Comparison of ENCODE assay signal across 16 cellular contexts in genomic region chr2:146931109-146931508, GRCh38.
DNase-seq lines count a peak whose midpoint lies in the region; ATAC-seq lines count a peak whose summit lies in the region.
"Had no signal": no experiment of that assay in that cellular context is flagged by ENCODE, and none has a peak within 500 bp of the region (broad histone marks: within the 10 kb centered on the region; RNA-seq: fewer than 3 reads in every experiment).

No MANE protein-coding gene starts in this region.

- peaks cover 5 to 24% (median 11%) of the 10 kb centered on the region in 11 experiments; a peak in 11 of 22 replicates for H3K9me3 ChIP-seq in BLaER1 treated with 17β-estradiol and CSF1 and Interleukin-3, amounts not matched to agents 10 nM and 100 nM (replicated peaks in 1 of 11)
- peaks cover 3% of the 10 kb centered on the region for H3K9me3 ChIP-seq in effector memory CD4-positive, alpha-beta T cell (ENCODE audit: control insufficient read depth, low read length)

- DNase-seq in SK-MEL-5 (ENCODE audit: low read depth, low spot score) (peak; percentile 21), NCI-H226 (no peak), HuH-7 (ENCODE audit: low spot score) (no peak)
- DNase-seq in effector memory CD4-positive, alpha-beta T cell: no peak
- DNase-seq: activated CD8-positive, alpha-beta T cell treated with anti-CD3 and anti-CD28 coated beads, Interleukin-2, amount 10 ng/mL, durations not matched to agents 7 days and 5 days; amygdala; COR-L47; NCI-H1436 treated with DMSO at 0.1 percent for 48 hours; stimulated activated CD4-positive, alpha-beta T cell treated with anti-CD3 and anti-CD28 coated beads, Interleukin-1b, Interleukin-23, amount 100 ng/mL, for 48 hours had no signal

- no peak overlapping the region for H3K4me3 ChIP-seq in BLaER1 treated with 17β-estradiol and CSF1 and Interleukin-3, amounts not matched to agents 10 nM and 100 nM
- H3K4me3 ChIP-seq in effector memory CD4-positive, alpha-beta T cell (ENCODE audit: insufficient read depth, low read depth, low read length, poor library complexity, severe bottlenecking): no peak overlapping the region
- H3K4me3 ChIP-seq: gastroesophageal sphincter, right atrium auricular region, SK-N-MC had no signal

- no peak overlapping the region for H3K9ac ChIP-seq in BLaER1 treated with 17β-estradiol and CSF1 and Interleukin-3, amounts not matched to agents 10 nM and 100 nM

- H3K36me3 ChIP-seq in BLaER1 treated with 17β-estradiol and CSF1 and Interleukin-3, amounts not matched to agents 10 nM and 100 nM: no peaks in the 10 kb centered on the region
- no peaks in the 10 kb centered on the region for H3K36me3 ChIP-seq in effector memory CD4-positive, alpha-beta T cell (ENCODE audit: control insufficient read depth, insufficient read depth, low read length)
- H3K36me3 ChIP-seq: gastroesophageal sphincter, right atrium auricular region had no signal

- no peak overlapping the region for H3K27ac ChIP-seq in BLaER1 treated with 17β-estradiol and CSF1 and Interleukin-3, amounts not matched to agents 10 nM and 100 nM
- no peak overlapping the region for H3K27ac ChIP-seq in effector memory CD4-positive, alpha-beta T cell (ENCODE audit: insufficient read depth, low read length, poor library complexity, severe bottlenecking)
- H3K27ac ChIP-seq: gastroesophageal sphincter, right atrium auricular region, SK-N-MC had no signal

- ATAC-seq in GM21360 (IDR thresholded peaks at IDR 0.05; ENCODE audit: unreplicated experiment): peak; percentile 90
- peak; percentile 83 for ATAC-seq in HG03103 (IDR thresholded peaks at IDR 0.05; ENCODE audit: low read depth, unreplicated experiment)
- no peak for ATAC-seq in HG03045 (IDR thresholded peaks at IDR 0.05; ENCODE audit: unreplicated experiment)
- ATAC-seq: activated CD8-positive, alpha-beta T cell treated with anti-CD3 and anti-CD28 coated beads, Interleukin-2, amount 10 ng/mL, durations not matched to agents 7 days and 5 days; gastroesophageal sphincter had no signal

- H3K4me2 ChIP-seq in BLaER1 treated with 17β-estradiol and CSF1 and Interleukin-3, amounts not matched to agents 10 nM and 100 nM: peak overlapping the region in 9 of 11 experiments; percentile 2 to 51 (median 36); a peak in 13 of 22 replicates

- H3K27me3 ChIP-seq in BLaER1 treated with 17β-estradiol and CSF1 and Interleukin-3, amounts not matched to agents 10 nM and 100 nM: no peaks in the 10 kb centered on the region
- no peaks in the 10 kb centered on the region for H3K27me3 ChIP-seq in effector memory CD4-positive, alpha-beta T cell (replicated peaks; ENCODE audit: control insufficient read depth, insufficient read depth, low read length, poor library complexity, severe bottlenecking)
- H3K27me3 ChIP-seq: gastroesophageal sphincter, right atrium auricular region had no signal

- in situ Hi-C loops in SK-MEL-5 (cut with HindIII; ENCODE audit: low pct_unique_long_range_greater_than_20kb, low sequenced_read_pairs): no loop called here

- H4K20me1 ChIP-seq in BLaER1 treated with 17β-estradiol and CSF1 and Interleukin-3, amounts not matched to agents 10 nM and 100 nM: no peaks in the 10 kb centered on the region

- H3K4me1 ChIP-seq in BLaER1 treated with 17β-estradiol and CSF1 and Interleukin-3, amounts not matched to agents 10 nM and 100 nM: peaks cover 7 to 10% (median 8%) of the 10 kb centered on the region in 10 experiments; a peak in 14 of 20 replicates
- no peaks in the 10 kb centered on the region for H3K4me1 ChIP-seq in effector memory CD4-positive, alpha-beta T cell (ENCODE audit: control insufficient read depth, insufficient read depth, low read length, poor library complexity, severe bottlenecking)
- H3K4me1 ChIP-seq: right atrium auricular region had no signal
